In the genomic region with DNA sequence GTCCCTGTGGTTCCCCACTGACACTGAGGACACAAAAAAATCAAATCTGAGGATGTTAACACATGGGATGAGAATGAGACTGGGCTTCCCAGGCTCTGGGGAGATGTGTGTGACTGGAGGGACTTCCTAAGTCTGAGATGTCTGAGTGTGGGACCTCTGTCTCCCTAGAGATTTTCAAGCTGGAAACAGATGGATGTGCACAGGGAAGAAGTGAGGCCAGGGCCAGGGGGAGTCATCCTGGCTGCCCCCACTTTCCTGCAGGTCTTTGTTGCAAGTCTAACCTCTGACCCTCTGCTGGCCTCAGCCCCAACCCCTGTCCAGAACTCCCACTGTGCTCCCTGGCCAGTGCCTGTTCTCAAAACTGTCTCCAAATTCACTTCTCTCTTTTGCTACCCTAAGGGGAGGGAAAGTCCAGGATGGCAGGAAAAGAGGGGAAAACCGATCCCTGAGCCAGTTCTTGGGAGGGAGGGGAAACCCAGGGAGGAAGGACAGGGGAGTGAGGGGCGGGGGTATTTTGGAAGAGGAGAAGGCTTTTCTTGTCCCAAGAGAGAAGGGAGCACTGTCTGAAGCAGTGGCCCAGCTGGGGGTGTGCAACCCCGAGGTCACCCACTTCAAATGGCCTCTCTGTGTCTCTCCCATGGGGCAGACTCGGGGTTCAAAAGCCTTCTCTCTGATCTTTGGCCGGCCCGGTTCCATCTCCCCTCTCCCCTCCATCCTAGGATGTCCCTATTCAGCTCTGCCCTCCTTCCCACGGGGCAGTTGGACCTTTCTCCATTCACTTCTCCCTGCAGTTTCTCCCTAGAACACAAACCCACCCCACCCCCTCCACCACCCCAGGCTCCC, we compare ENCODE assay signal across 1 cellular context.
TF ChIP-seq lines count a peak whose summit lies in the region.

No MANE protein-coding gene starts in this region.

TF ChIP-seq in GM12878, 131 proteins besides CTCF, POLR2A, EP300 and RAD21:
- TF ChIP-seq SMARCA5 (IDR thresholded peaks at IDR 0.05) (no peak), SMAD5 (IDR thresholded peaks at IDR 0.05; ENCODE audit: low read depth) (peak; percentile 17; the same call in 1 of the 2 replicates), NR2F1 (conservative IDR thresholded peaks at IDR 0.05) (peak; percentile 40), HCFC1 (IDR thresholded peaks at IDR 0.05; ENCODE audit: low read length) (0 out of 2 replicates have a peak, but pooled peaks have one; percentile 2), CHD4 (IDR thresholded peaks at IDR 0.05) (no peak), SP1 (IDR thresholded peaks at IDR 0.05; ENCODE audit: low read depth, low read length) (no peak), HDGF (IDR thresholded peaks at IDR 0.05) (no peak), IKZF2 (IDR thresholded peaks at IDR 0.05) (no peak), MAX (IDR thresholded peaks at IDR 0.05; ENCODE audit: low read depth, low read length) (no peak), EED (IDR thresholded peaks at IDR 0.05; ENCODE audit: low read depth) (no peak), ESRRA (IDR thresholded peaks at IDR 0.05; ENCODE audit: low read length) (no peak), POLR2AphosphoS5 (IDR thresholded peaks at IDR 0.05; ENCODE audit: low read length) (0 out of 2 replicates have a peak, but pooled peaks have one; percentile 1), YY1 (IDR thresholded peaks at IDR 0.05; ENCODE audit: low read depth, low read length) (no peak), ATF7 (IDR thresholded peaks at IDR 0.05; ENCODE audit: low read depth) (no peak)
